ENCODE assay signal across 21 cellular contexts in the genomic region with DNA sequence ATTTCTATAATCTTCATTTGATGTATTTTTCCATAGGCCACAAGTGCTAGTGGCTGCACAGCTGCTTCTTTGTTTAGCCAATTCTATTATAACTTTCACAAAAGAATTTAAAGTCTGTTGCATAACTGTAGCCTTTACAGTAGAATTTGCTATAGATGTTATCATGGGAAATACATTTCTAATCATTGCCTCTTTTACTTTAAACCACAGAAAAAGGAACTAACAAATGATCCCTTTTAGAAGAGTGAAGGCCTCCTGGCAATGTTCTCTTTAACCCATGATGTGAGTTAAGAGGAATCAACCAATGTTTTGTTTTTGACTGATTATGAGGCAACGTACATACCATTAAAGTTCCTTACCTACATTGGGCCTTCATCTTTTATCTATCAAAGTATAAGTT.
"Had no signal": no experiment of that assay in that cellular context is flagged by ENCODE, and none has a peak within 500 bp of the region (broad histone marks: within the 10 kb centered on the region; RNA-seq: fewer than 3 reads in every experiment).

No MANE protein-coding gene starts in this region.

- H3K27me3 Mint-ChIP-seq: memory B cell; natural killer cell treated with Interleukin-12 subunit alpha and Interleukin-12 subunit beta and Interleukin-15 and Interleukin-18, amount 100 ng/mL, for 72 hours; stimulated activated naive CD8-positive, alpha-beta T cell treated with anti-CD3 and anti-CD28 coated beads, Interleukin-15, amount 100 ng/mL, for 72 hours had no signal

- H3K36me3 Mint-ChIP-seq: memory B cell; natural killer cell treated with Interleukin-12 subunit alpha and Interleukin-12 subunit beta and Interleukin-15 and Interleukin-18, amount 100 ng/mL, for 72 hours had no signal

- H3K4me3 ChIP-seq: dorsolateral prefrontal cortex, lung, pancreas, right lobe of liver, suprapubic skin, transverse colon, upper lobe of right lung, uterus had no signal

- H3K4me3 Mint-ChIP-seq: memory B cell; natural killer cell treated with Interleukin-12 subunit alpha and Interleukin-12 subunit beta and Interleukin-15 and Interleukin-18, amount 100 ng/mL, for 72 hours; neural crest cell; stimulated activated naive CD8-positive, alpha-beta T cell treated with anti-CD3 and anti-CD28 coated beads, Interleukin-15, amount 100 ng/mL, for 72 hours had no signal

- H3K4me1 Mint-ChIP-seq: memory B cell; stimulated activated naive CD8-positive, alpha-beta T cell treated with anti-CD3 and anti-CD28 coated beads, Interleukin-15, amount 100 ng/mL, for 72 hours had no signal

- H3K27ac Mint-ChIP-seq: memory B cell; natural killer cell treated with Interleukin-12 subunit alpha and Interleukin-12 subunit beta and Interleukin-15 and Interleukin-18, amount 100 ng/mL, for 72 hours; stimulated activated naive CD8-positive, alpha-beta T cell treated with anti-CD3 and anti-CD28 coated beads, Interleukin-15, amount 100 ng/mL, for 72 hours had no signal

- ATAC-seq: esophagus mucosa; foreskin keratinocyte; natural killer cell treated with Interleukin-12 subunit alpha and Interleukin-12 subunit beta and Interleukin-15 and Interleukin-18, amount 100 ng/mL, for 72 hours; pancreas; right lobe of liver; stimulated activated naive CD8-positive, alpha-beta T cell treated with anti-CD3 and anti-CD28 coated beads, Interleukin-15, amount 100 ng/mL, for 72 hours; upper lobe of right lung had no signal

- DNase-seq: dorsolateral prefrontal cortex; effector CD4-positive, alpha-beta T cell; foreskin keratinocyte; pancreas; retina; right lobe of liver; small intestine; stimulated activated CD4-positive, alpha-beta T cell treated with anti-CD3 and anti-CD28 coated beads, Interleukin-1b, Interleukin-23, amount 100 ng/mL, for 48 hours; stimulated activated CD4-positive, alpha-beta T cell treated with anti-CD3 and anti-CD28 coated beads, Interleukin-4, amount 100 ng/mL, for 1 hour; stimulated activated CD8-positive, alpha-beta memory T cell treated with anti-CD3 and anti-CD28 coated beads, Interleukin-4, amount 100 ng/mL, for 48 hours; stimulated activated naive CD4-positive, alpha-beta T cell; stimulated activated naive CD8-positive, alpha-beta T cell treated with anti-CD3 and anti-CD28 coated beads, Interleukin-15, amount 100 ng/mL, for 72 hours; transverse colon; upper lobe of right lung; uterus had no signal
